Comparison of ENCODE assay signal across 9 cellular contexts in the genomic region with DNA sequence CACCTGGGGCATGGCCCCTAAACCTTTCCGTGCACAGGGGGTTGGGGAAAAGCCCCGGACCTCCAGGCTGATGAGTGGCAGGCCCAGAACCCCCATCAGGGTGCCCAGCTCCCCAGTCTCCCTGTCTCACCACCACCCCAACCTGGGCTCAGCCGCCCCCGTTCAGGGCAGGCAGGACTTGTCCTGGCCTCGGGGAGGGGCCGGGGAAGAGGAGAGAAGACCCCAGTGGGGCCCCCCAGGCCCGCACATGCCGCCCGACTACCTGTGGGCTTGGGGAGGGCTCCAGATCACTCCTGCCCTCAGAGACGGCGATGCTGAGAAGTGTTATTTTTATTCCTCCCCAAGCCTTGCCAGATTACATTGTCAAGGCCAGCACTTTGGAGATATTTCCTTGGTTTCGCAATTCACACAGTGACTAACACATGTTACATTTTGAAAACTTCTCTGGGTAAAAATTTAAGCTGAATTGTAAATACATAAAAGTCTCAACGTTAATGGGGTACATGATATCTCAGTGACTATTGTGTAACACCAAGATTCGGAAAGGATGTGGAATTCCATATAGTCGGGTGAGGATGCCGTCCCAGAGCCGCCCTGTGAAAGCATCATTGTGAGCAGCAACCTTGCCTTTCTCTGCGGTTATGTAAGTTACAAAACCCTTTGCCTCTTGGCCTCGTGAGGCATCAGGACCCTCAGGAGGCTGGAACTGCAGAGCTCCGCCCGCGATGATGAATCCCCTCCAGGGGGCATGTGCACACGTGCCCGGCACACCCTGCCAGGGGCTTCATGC.
DNase-seq lines count a peak whose midpoint lies in the region; ATAC-seq and TF ChIP-seq lines count a peak whose summit lies in the region.
"Had no signal": no experiment of that assay in that cellular context is flagged by ENCODE, and none has a peak within 500 bp of the region (broad histone marks: within the 10 kb centered on the region; RNA-seq: fewer than 3 reads in every experiment).

No MANE protein-coding gene starts in this region.

- ATAC-seq in gastroesophageal sphincter = peak; percentile 64
- ATAC-seq in gastrocnemius medialis = peak; percentile 69 to 77
- no peak for ATAC-seq in HG03139 (IDR thresholded peaks at IDR 0.05; ENCODE audit: unreplicated experiment)

- TF ChIP-seq EP300 in gastroesophageal sphincter (IDR thresholded peaks at IDR 0.05) = no peak

- H3K9me3 ChIP-seq in gastroesophageal sphincter (no peaks in the 10 kb centered on the region), gastrocnemius medialis (no peaks in the 10 kb centered on the region)
- H3K9me3 ChIP-seq: ascending aorta had no signal

- H3K27ac ChIP-seq in gastroesophageal sphincter (peak overlapping the region in 3 of 4 donors; percentile 37 to 71 (median 57)), gastrocnemius medialis (peak overlapping the region; percentile 27 to 57 (median 42))

- 50 to 54% methylated on average over 11 to 13 of the region's 24 CpGs for WGBS in gastroesophageal sphincter (ENCODE audit: low coverage in 1 of 2), 2 donors

- in situ Hi-C loops in gastrocnemius medialis (cut with MboI; ENCODE audit: low sequenced_read_pairs in 4 of 4) = no loop called here

- TF ChIP-seq POLR2A in gastroesophageal sphincter (IDR thresholded peaks at IDR 0.05) (no peak), gastrocnemius medialis (IDR thresholded peaks at IDR 0.05) (no peak)

- no peaks in the 10 kb centered on the region for H3K36me3 ChIP-seq in gastroesophageal sphincter
- no peaks in the 10 kb centered on the region for H3K36me3 ChIP-seq in gastrocnemius medialis
- H3K36me3 ChIP-seq: ascending aorta had no signal

- peak overlapping the region in 1 of 2 donors; percentile 19 for H3K4me3 ChIP-seq in gastroesophageal sphincter
- H3K4me3 ChIP-seq in gastrocnemius medialis = no peak overlapping the region
- H3K4me3 ChIP-seq: ascending aorta had no signal

- peaks cover 0 to 33% (median 4%) of the 10 kb centered on the region in 3 donors for H3K4me1 ChIP-seq in gastroesophageal sphincter
- no peaks in the 10 kb centered on the region for H3K4me1 ChIP-seq in gastrocnemius medialis

- DNase-seq in ELR (ENCODE audit: low read depth) (peak; percentile 44), SIG-M5 treated with dmso at 0.1 percent for 504 hours (lab: John Stamatoyannopoulos, UW; ENCODE audit: unreplicated experiment) (peak; percentile 85), gastrocnemius medialis (no peak), NCI-H2081 treated with DMSO at 0.1 percent for 48 hours (lab: John Stamatoyannopoulos, UW) (no peak), NCI-H2171 (lab: John Stamatoyannopoulos, UW) (no peak), NCI-H1694 treated with DMSO at 0.1 percent for 48 hours (lab: John Stamatoyannopoulos, UW) (no peak)

- intact Hi-C loops in gastrocnemius medialis (cut with DNase I; ENCODE audit: low total_unique reads) = no loop called here

- no peak for TF ChIP-seq CTCF in gastroesophageal sphincter (IDR thresholded peaks at IDR 0.05)
- no peak for TF ChIP-seq CTCF in gastrocnemius medialis (IDR thresholded peaks at IDR 0.05 in 4 of 5, conservative IDR thresholded peaks at IDR 0.05 in 1 of 5)

- H3K27me3 ChIP-seq in gastroesophageal sphincter (peaks cover 16% of the 10 kb centered on the region), gastrocnemius medialis (peaks cover 0 to 15% (median 14%) of the 10 kb centered on the region in 3 donors)
- H3K27me3 ChIP-seq: ascending aorta had no signal

Comparison
In these comparisons a context has a peak if more than half of its experiments do, and no peak if none do; other contexts are left out.
1. DNase-seq: peak in ELR (single experiment) and SIG-M5 treated with dmso at 0.1 percent for 504 hours (single experiment); none in gastrocnemius medialis (0 of 2), NCI-H2081 treated with DMSO at 0.1 percent for 48 hours (single experiment), NCI-H2171 (single experiment) and NCI-H1694 treated with DMSO at 0.1 percent for 48 hours (single experiment).